In the genomic region with DNA sequence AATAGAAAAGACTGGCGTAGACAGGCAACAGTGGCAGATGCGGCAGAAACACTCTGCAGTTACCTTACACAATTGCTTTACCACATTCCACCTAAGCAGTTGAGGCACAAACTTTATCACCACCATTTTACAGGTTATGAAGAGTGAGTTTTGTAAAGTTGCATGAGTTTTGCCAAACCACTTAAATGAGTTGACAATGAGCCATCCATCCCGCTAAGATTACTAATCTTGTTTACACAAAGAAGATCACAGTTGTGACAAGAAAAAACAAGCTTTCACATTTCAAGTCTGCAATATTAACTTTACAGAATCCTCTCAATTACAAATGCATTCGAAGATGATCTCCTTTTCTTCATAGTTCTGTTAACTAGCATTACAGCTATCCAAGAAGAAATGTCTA, we compare ENCODE assay signal across 1 cellular context.
TF ChIP-seq lines count a peak whose summit lies in the region.

No MANE protein-coding gene starts in this region.

TF ChIP-seq in GM23338, 12 proteins besides CTCF, POLR2A, EP300 and RAD21 (continued from another document):
- TF ChIP-seq, protein P1, sequence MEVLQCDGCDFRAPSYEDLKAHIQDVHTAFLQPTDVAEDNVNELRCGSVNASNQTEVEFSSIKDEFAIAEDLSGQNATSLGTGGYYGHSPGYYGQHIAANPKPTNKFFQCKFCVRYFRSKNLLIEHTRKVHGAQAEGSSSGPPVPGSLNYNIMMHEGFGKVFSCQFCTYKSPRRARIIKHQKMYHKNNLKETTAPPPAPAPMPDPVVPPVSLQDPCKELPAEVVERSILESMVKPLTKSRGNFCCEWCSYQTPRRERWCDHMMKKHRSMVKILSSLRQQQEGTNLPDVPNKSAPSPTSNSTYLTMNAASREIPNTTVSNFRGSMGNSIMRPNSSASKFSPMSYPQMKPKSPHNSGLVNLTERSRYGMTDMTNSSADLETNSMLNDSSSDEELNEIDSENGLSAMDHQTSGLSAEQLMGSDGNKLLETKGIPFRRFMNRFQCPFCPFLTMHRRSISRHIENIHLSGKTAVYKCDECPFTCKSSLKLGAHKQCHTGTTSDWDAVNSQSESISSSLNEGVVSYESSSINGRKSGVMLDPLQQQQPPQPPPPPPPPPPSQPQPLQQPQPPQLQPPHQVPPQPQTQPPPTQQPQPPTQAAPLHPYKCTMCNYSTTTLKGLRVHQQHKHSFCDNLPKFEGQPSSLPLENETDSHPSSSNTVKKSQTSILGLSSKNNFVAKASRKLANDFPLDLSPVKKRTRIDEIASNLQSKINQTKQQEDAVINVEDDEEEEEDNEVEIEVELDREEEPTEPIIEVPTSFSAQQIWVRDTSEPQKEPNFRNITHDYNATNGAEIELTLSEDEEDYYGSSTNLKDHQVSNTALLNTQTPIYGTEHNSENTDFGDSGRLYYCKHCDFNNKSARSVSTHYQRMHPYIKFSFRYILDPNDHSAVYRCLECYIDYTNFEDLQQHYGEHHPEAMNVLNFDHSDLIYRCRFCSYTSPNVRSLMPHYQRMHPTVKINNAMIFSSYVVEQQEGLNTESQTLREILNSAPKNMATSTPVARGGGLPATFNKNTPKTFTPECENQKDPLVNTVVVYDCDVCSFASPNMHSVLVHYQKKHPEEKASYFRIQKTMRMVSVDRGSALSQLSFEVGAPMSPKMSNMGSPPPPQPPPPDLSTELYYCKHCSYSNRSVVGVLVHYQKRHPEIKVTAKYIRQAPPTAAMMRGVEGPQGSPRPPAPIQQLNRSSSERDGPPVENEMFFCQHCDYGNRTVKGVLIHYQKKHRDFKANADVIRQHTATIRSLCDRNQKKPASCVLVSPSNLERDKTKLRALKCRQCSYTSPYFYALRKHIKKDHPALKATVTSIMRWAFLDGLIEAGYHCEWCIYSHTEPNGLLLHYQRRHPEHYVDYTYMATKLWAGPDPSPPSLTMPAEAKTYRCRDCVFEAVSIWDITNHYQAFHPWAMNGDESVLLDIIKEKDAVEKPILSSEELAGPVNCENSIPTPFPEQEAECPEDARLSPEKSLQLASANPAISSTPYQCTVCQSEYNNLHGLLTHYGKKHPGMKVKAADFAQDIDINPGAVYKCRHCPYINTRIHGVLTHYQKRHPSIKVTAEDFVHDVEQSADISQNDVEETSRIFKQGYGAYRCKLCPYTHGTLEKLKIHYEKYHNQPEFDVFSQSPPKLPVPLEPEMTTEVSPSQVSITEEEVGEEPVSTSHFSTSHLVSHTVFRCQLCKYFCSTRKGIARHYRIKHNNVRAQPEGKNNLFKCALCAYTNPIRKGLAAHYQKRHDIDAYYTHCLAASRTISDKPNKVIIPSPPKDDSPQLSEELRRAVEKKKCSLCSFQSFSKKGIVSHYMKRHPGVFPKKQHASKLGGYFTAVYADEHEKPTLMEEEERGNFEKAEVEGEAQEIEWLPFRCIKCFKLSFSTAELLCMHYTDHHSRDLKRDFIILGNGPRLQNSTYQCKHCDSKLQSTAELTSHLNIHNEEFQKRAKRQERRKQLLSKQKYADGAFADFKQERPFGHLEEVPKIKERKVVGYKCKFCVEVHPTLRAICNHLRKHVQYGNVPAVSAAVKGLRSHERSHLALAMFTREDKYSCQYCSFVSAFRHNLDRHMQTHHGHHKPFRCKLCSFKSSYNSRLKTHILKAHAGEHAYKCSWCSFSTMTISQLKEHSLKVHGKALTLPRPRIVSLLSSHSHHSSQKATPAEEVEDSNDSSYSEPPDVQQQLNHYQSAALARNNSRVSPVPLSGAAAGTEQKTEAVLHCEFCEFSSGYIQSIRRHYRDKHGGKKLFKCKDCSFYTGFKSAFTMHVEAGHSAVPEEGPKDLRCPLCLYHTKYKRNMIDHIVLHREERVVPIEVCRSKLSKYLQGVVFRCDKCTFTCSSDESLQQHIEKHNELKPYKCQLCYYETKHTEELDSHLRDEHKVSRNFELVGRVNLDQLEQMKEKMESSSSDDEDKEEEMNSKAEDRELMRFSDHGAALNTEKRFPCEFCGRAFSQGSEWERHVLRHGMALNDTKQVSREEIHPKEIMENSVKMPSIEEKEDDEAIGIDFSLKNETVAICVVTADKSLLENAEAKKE (CRISPR knock-in tag; IDR thresholded peaks at IDR 0.05), result no peak
